8 cellular contexts compared by ENCODE assay signal in genomic region chr13:91185294-91185863, GRCh38.
DNase-seq lines count a peak whose midpoint lies in the region; ATAC-seq, FAIRE-seq and TF ChIP-seq lines count a peak whose summit lies in the region.

No MANE protein-coding gene starts in this region.

- TF ChIP-seq CTCF in choroid plexus epithelial cell (conservative IDR thresholded peaks at IDR 0.05; ENCODE audit: low read depth, low read length), result peak; percentile 27
- no peak for TF ChIP-seq CTCF in pancreas (IDR thresholded peaks at IDR 0.05)

- DNase-seq in GM19239 (ENCODE audit: insufficient read length, low spot score), result no peak
- DNase-seq in NCI-H748 (lab: John Stamatoyannopoulos, UW; ENCODE audit: unreplicated experiment), result peak; percentile 65
- DNase-seq in choroid plexus epithelial cell (ENCODE audit: low read depth), result peak; percentile 53
- no peak for DNase-seq in pancreas
- no peak for DNase-seq in stimulated activated CD4-positive, alpha-beta T cell treated with anti-CD3 and anti-CD28 coated beads, Interleukin-1b, Interleukin-23, amount 100 ng/mL, for 48 hours
- DNase-seq in NCI-H1048 (lab: John Stamatoyannopoulos, UW), result no peak
- DNase-seq in cerebellar nuclear complex (lab: John Stamatoyannopoulos, UW), result no peak

- peak in 3 of 4 donors; percentile 62 to 81 (median 66) for ATAC-seq in pancreas
- no peak for ATAC-seq in HG03571 (IDR thresholded peaks at IDR 0.05; ENCODE audit: unreplicated experiment)

- H3K4me3 ChIP-seq in choroid plexus epithelial cell (ENCODE audit: low read depth, low read length) (no peak overlapping the region), pancreas (no peak overlapping the region)

- H3K4me1 ChIP-seq in pancreas, result no peaks in the 10 kb centered on the region

- H3K36me3 ChIP-seq in pancreas, result no peaks in the 10 kb centered on the region

- no peak overlapping the region for H3K27ac ChIP-seq in pancreas

- H3K9me3 ChIP-seq in pancreas, result no peaks in the 10 kb centered on the region

- 15 to 21% methylated on average over 2 of the region's 2 CpGs for WGBS in pancreas, 2 donors

- FAIRE-seq in GM19239 (lab: Jason Lieb, UNC) (peak; percentile 35), pancreas (lab: Jason Lieb, UNC) (no peak)

- H3K27me3 ChIP-seq in pancreas, result no peaks in the 10 kb centered on the region

- intact Hi-C loops in pancreas (cut with DNase I), result no loop called here

Comparison
In these comparisons a context has a peak if more than half of its experiments do, and no peak if none do; other contexts are left out.
1. DNase-seq: peak in NCI-H748 (single experiment) and choroid plexus epithelial cell (single experiment); none in GM19239 (single experiment), pancreas (0 of 6), stimulated activated CD4-positive, alpha-beta T cell treated with anti-CD3 and anti-CD28 coated beads, Interleukin-1b, Interleukin-23, amount 100 ng/mL, for 48 hours (single experiment), NCI-H1048 (single experiment) and cerebellar nuclear complex (0 of 2).